In the genomic region with DNA sequence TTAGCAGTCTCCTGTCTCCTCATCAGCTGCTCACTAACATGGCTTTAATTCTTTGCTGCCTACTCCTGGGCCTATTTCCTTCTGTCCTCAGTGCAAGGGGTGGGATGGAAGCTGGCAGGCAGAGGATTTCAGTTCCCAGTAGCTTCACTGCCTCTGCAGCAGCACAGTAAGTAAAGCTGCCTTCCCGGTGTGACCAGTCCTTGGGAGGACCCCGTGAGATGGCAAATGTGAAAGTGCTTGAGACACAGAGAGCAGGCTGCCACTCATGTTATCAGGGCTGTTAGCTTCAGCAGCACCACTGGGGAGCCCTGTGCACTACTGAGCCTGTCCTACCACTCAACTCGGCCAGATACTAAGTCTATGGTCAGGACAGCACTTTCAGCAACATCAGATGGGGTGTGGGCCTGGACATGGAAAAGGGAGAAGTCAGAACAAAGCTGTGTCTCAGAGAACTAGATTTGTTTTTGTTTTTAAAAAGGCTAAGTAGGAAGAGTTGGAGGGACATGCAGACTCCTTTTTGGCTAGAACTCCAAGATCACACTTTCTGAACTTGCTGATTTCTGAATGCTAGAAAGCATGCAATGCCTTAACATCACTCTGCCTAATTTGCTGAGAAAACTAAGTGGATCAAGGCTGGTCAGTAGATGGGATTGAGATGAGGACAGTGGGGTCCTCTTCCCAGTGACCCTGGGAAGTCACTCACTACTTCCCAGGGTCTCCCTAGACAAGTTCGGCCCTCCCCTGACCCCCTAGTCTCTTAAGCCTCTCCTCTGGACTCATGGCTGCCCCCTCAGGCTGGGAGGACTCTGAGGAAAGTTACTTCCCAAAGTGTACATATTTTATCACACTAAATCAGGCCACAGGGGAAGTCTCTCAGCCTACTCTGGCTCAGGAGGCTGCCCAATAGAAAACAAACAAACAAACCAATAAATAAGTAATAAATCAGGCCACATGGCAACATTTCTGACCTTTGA, we compare ENCODE assay signal across 9 cellular contexts. TPM values are rescaled to one million over a fixed set of nuclear protein-coding genes. Genes with fewer than 3 reads are reported as not detected.
A peak's percentile ranks its signal among the peaks of the same experiment; 100 is the strongest.
DNase-seq lines count a peak whose midpoint lies in the region; ATAC-seq, FAIRE-seq and TF ChIP-seq lines count a peak whose summit lies in the region.
"Had no signal": no experiment of that assay in that cellular context is flagged by ENCODE, and none has a peak within 500 bp of the region (broad histone marks: within the 10 kb centered on the region; RNA-seq: fewer than 3 reads in every experiment).

No MANE protein-coding gene starts in this region.

- intact Hi-C loops in kidney (cut with DNase I), result no loop called here

- no peak overlapping the region for H3K56ac ChIP-seq in H9 (ENCODE audit: insufficient read length, low read depth, low read length)

- H4K20me1 ChIP-seq in H9 (ENCODE audit: control insufficient read depth, insufficient read depth, insufficient read length), result no peaks in the 10 kb centered on the region

- no peak for ATAC-seq in GM21390 (IDR thresholded peaks at IDR 0.05; ENCODE audit: unreplicated experiment)

- H3K79me1 ChIP-seq in H9 (ENCODE audit: insufficient read depth, low read depth, low read length, poor library complexity, severe bottlenecking), result no peaks in the 10 kb centered on the region

- peak overlapping the region; percentile 55 for H3K4me2 ChIP-seq in H9 (ENCODE audit: insufficient read depth, insufficient read length, low read length)

- no peak overlapping the region for H3K23ac ChIP-seq in H9 (ENCODE audit: insufficient read length, low read depth, low read length)

- H3K14ac ChIP-seq in H9 (ENCODE audit: insufficient read depth, low read length), result no peak overlapping the region

- no peak for FAIRE-seq in kidney (lab: Jason Lieb, UNC)

- peak overlapping the region; percentile 58 for H3K4me3 ChIP-seq in CD8-positive, alpha-beta memory T cell (ENCODE audit: low read length)
- peak overlapping the region; percentile 78 for H3K4me3 ChIP-seq in SJCRH30
- peak overlapping the region; percentile 77 to 90 for H3K4me3 ChIP-seq in kidney (ENCODE audit: low read length in 2 of 2)

- no peak overlapping the region for H3T11ph ChIP-seq in H9 (ENCODE audit: low read length)

- POLR2A ChIA-PET in CD8-positive, alpha-beta memory T cell (lab: Charles Lee), result interaction anchor here (0.6 to 1.8 kb wide), 2 partner anchors 30 to 51 kb away, joined by 3 to 7 read pairs; a partner anchor contains a TSS

- peaks cover 0 to 3% (median 2%) of the 10 kb centered on the region in 3 donors for H3K36me3 Mint-ChIP-seq in CD8-positive, alpha-beta memory T cell
- H3K36me3 Mint-ChIP-seq in H9 (ENCODE audit: insufficient read depth in 1 of 3, low read depth in 3 of 3), result no peaks in the 10 kb centered on the region; a peak in 2 of 7 replicates

- H2BK12ac ChIP-seq in H9 (ENCODE audit: insufficient read length, low read depth, low read length), result no peak overlapping the region

- peak overlapping the region; percentile 84 to 93 (median 87) for H3K4me3 Mint-ChIP-seq in CD8-positive, alpha-beta memory T cell
- peak overlapping the region; percentile 71 to 84 for H3K4me3 Mint-ChIP-seq in H9

- H4K5ac ChIP-seq in H9 (ENCODE audit: insufficient read length, low read depth, low read length), result no peak overlapping the region

- no peaks in the 10 kb centered on the region for H3K27me3 ChIP-seq in CD8-positive, alpha-beta memory T cell (ENCODE audit: insufficient read depth, low read length, poor library complexity, severe bottlenecking)
- H3K27me3 ChIP-seq in H9 (ENCODE audit: insufficient read depth, low read length) (no peaks in the 10 kb centered on the region; the same call in 1 of the 2 replicates), SJCRH30 (no peaks in the 10 kb centered on the region)

- H3K27me3 Mint-ChIP-seq in CD8-positive, alpha-beta memory T cell, result no peaks in the 10 kb centered on the region
- peaks cover 19% of the 10 kb centered on the region for H3K27me3 Mint-ChIP-seq in H9 (ENCODE audit: low read depth)

- H3K23me2 ChIP-seq in H9 (ENCODE audit: insufficient read length, low read depth, low read length, poor library complexity, severe bottlenecking), result peaks cover 12% of the 10 kb centered on the region

- H2AFZ ChIP-seq in H9 (ENCODE audit: low read length), result no peak overlapping the region

- no peak overlapping the region for H2BK15ac ChIP-seq in H9 (ENCODE audit: low read depth, low read length)

- no peak overlapping the region for H2AK5ac ChIP-seq in H9 (ENCODE audit: insufficient read length, low read length)

- H2BK120ac ChIP-seq in H9 (ENCODE audit: low read depth, low read length, poor library complexity, severe bottlenecking), result no peak overlapping the region

- H3K9ac ChIP-seq in H9 (ENCODE audit: extremely low read depth, insufficient read length, low read length) (peak overlapping the region; percentile 17), kidney (ENCODE audit: low read length in 2 of 2) (peak overlapping the region; percentile 83 to 88)

- no peak overlapping the region for H4K8ac ChIP-seq in H9 (replicated peaks; ENCODE audit: insufficient read length, low read depth, low read length)

- peak overlapping the region; percentile 47 to 94 (median 90) for H3K27ac Mint-ChIP-seq in CD8-positive, alpha-beta memory T cell
- H3K27ac Mint-ChIP-seq in H9, result peak overlapping the region in 2 of 3 experiments; percentile 1 to 34; a peak in 2 of 7 replicates

- peak overlapping the region; percentile 60 for H3K27ac ChIP-seq in CD8-positive, alpha-beta memory T cell (ENCODE audit: low read depth, low read length)
- no peak overlapping the region for H3K27ac ChIP-seq in H9 (ENCODE audit: insufficient read length, low read depth, low read length)
- H3K27ac ChIP-seq in SJCRH30, result 0 out of 2 replicates have a peak overlapping the region, but pooled peaks have one; percentile 1
- H3K27ac ChIP-seq in kidney (ENCODE audit: low read depth in 2 of 2, low read length in 2 of 2), result peak overlapping the region; percentile 59 to 82

- peak in 1 of 5 donors; percentile 26 for DNase-seq in CD8-positive, alpha-beta memory T cell
- peak; percentile 62 for DNase-seq in H9
- DNase-seq in SJCRH30, result peak; percentile 41 to 62
- peak; percentile 62 to 68 for DNase-seq in T47D (ENCODE audit: low read depth in 1 of 2, low spot score in 1 of 2)
- no peak for DNase-seq in kidney
- peak; percentile 52 for DNase-seq in stimulated activated CD8-positive, alpha-beta memory T cell treated with anti-CD3 and anti-CD28 coated beads, Interleukin-4, amount 100 ng/mL, for 48 hours
- no peak for DNase-seq in inferior parietal cortex (ENCODE audit: extremely low spot score)

- no peak overlapping the region for H4K91ac ChIP-seq in H9 (ENCODE audit: insufficient read length, low read depth, low read length)

- H3K9me3 ChIP-seq in CD8-positive, alpha-beta memory T cell (ENCODE audit: low read length), result no peaks in the 10 kb centered on the region
- no peaks in the 10 kb centered on the region for H3K9me3 ChIP-seq in H9 (ENCODE audit: control insufficient read depth, low read depth, low read length)
- no peaks in the 10 kb centered on the region for H3K9me3 ChIP-seq in SJCRH30 (replicated peaks)
- H3K9me3 ChIP-seq in kidney (ENCODE audit: control insufficient read depth in 1 of 2, low read length in 2 of 2), result no peaks in the 10 kb centered on the region

- no peak overlapping the region for H2BK5ac ChIP-seq in H9 (ENCODE audit: insufficient read length, low read length)

- H3K4me1 ChIP-seq in CD8-positive, alpha-beta memory T cell (ENCODE audit: insufficient read depth, low read length), result peaks cover 24% of the 10 kb centered on the region
- H3K4me1 ChIP-seq in H9 (ENCODE audit: insufficient read depth, low read length) (no peaks in the 10 kb centered on the region; the same call in 1 of the 2 replicates), SJCRH30 (peaks cover 6% of the 10 kb centered on the region; the same call in 1 of the 2 replicates), kidney (ENCODE audit: control insufficient read depth in 1 of 2, insufficient read depth in 1 of 2, low read depth in 1 of 2, low read length in 2 of 2) (peaks cover 17 to 23% of the 10 kb centered on the region in 2 donors)

- no peak overlapping the region for H3K4ac ChIP-seq in H9 (ENCODE audit: low read depth, low read length)

- no peaks in the 10 kb centered on the region for H3K79me2 ChIP-seq in H9 (ENCODE audit: insufficient read depth, low read length)

- WGBS in H9 (ENCODE audit: extremely low coverage, insufficient read length, low lambda C conversion rate), result no CpG with 5 or more reads among the region's 4 CpGs

- H3K4me1 Mint-ChIP-seq in CD8-positive, alpha-beta memory T cell, result peaks cover 21 to 28% (median 27%) of the 10 kb centered on the region in 3 donors
- H3K4me1 Mint-ChIP-seq in H9, result peaks cover 20 to 24% of the 10 kb centered on the region in 2 experiments

- TF ChIP-seq CTCF in H9 (conservative IDR thresholded peaks at IDR 0.05) (peak; percentile 54), kidney (IDR thresholded peaks at IDR 0.05; ENCODE audit: borderline replicate concordance, extremely low read depth, insufficient read depth) (no peak)

- no peaks in the 10 kb centered on the region for H3K9me3 Mint-ChIP-seq in CD8-positive, alpha-beta memory T cell
- no peaks in the 10 kb centered on the region; a peak in 1 of 5 replicates for H3K9me3 Mint-ChIP-seq in H9

- H2BK20ac ChIP-seq in H9 (ENCODE audit: low read depth, low read length, poor library complexity, severe bottlenecking), result no peak overlapping the region

- no peaks in the 10 kb centered on the region for H3K36me3 ChIP-seq in CD8-positive, alpha-beta memory T cell (ENCODE audit: insufficient read depth, low read length)
- no peaks in the 10 kb centered on the region for H3K36me3 ChIP-seq in SJCRH30
- peaks cover 0 to under 1% of the 10 kb centered on the region in 2 donors for H3K36me3 ChIP-seq in kidney (ENCODE audit: control insufficient read depth in 1 of 2, insufficient read depth in 2 of 2, low read length in 2 of 2)

- no peak overlapping the region for H3K18ac ChIP-seq in H9 (ENCODE audit: insufficient read length, low read depth, low read length)

- CTCF ChIA-PET in CD8-positive, alpha-beta memory T cell (lab: Charles Lee), result interaction anchor here (1.0 to 4.2 kb wide), 4 partner anchors 9 to 52 kb away, joined by 3 to 30 read pairs (median 6); a partner anchor contains a TSS

- in situ Hi-C loops in T47D (cut with HindIII; ENCODE audit: low pct_unique_long_range_greater_than_20kb, low sequenced_read_pairs), result no loop called here

RNA-seq across cellular contexts. Expression of a gene that starts 1.1 kb away (rescaled TPM):
- 10 to 100 TPM; 12.4 to 14.8 TPM for total RNA-seq in CD8-positive, alpha-beta memory T cell
- 3.1 TPM for polyA plus RNA-seq in CD8-positive, alpha-beta memory T cell
- total RNA-seq in H9 (2021) (12.2 TPM in 2 replicates), kidney (44.4 TPM)
- 6.3 and 6.7 TPM in 2 replicates for total RNA-seq in SJCRH30 (2014; rRNA removed; shearing (Covaris generic))
- 404 TPM for polyA plus RNA-seq in kidney (ENCODE audit: insufficient read depth, low read depth, low replicate concordance)

RNA-seq across cellular contexts. Expression of a gene that starts 29.8 kb away (rescaled TPM):
- 100 to 1,000 TPM; 122 to 127 TPM for total RNA-seq in CD8-positive, alpha-beta memory T cell
- 22.9 TPM for polyA plus RNA-seq in CD8-positive, alpha-beta memory T cell
- total RNA-seq in H9 (2021) (105 and 106 TPM in 2 replicates), kidney (61.7 TPM)
- total RNA-seq in SJCRH30 (2014; rRNA removed; shearing (Covaris generic)), result 89.4 and 89.5 TPM in 2 replicates
- polyA plus RNA-seq in kidney (ENCODE audit: insufficient read depth, low read depth, low replicate concordance), result 37.0 TPM

RNA-seq across cellular contexts. Expression of a gene that starts 41.6 kb away (rescaled TPM):
- total RNA-seq in CD8-positive, alpha-beta memory T cell, result not detected
- polyA plus RNA-seq in CD8-positive, alpha-beta memory T cell, result not detected
- 0.46 and 0.57 TPM in 2 replicates for total RNA-seq in H9 (2021)
- total RNA-seq in SJCRH30 (2014; rRNA removed; shearing (Covaris generic)), result not detected in 2 replicates
- 0.22 TPM for total RNA-seq in kidney
- polyA plus RNA-seq in kidney (ENCODE audit: insufficient read depth, low read depth, low replicate concordance), result 0.43 TPM
- total RNA-seq: subcutaneous adipose tissue had no signal

RNA-seq across cellular contexts. Expression of a gene that starts 51.6 kb away (rescaled TPM):
- 10 to 100 TPM; 45.7 to 46.8 TPM for total RNA-seq in CD8-positive, alpha-beta memory T cell
- 66.4 TPM for polyA plus RNA-seq in CD8-positive, alpha-beta memory T cell
- total RNA-seq in H9 (2021) (27.9 and 29.6 TPM in 2 replicates), kidney (38.9 TPM)
- 14.8 and 17.3 TPM in 2 replicates for total RNA-seq in SJCRH30 (2014; rRNA removed; shearing (Covaris generic))
- 39.9 TPM for polyA plus RNA-seq in kidney (ENCODE audit: insufficient read depth, low read depth, low replicate concordance)

RNA-seq across cellular contexts. Expression of a gene that starts 54.1 kb away (rescaled TPM):
- 10 to 100 TPM; 23.6 to 24.8 TPM for total RNA-seq in CD8-positive, alpha-beta memory T cell
- polyA plus RNA-seq in CD8-positive, alpha-beta memory T cell, result 0.43 TPM
- total RNA-seq in H9 (2021), result 15.1 and 16.5 TPM in 2 replicates
- total RNA-seq in SJCRH30 (2014; rRNA removed; shearing (Covaris generic)), result 18.4 and 20.8 TPM in 2 replicates
- 1.0 TPM for total RNA-seq in kidney
- polyA plus RNA-seq in kidney (ENCODE audit: insufficient read depth, low read depth, low replicate concordance), result not detected

Comparison
In these comparisons a context has a peak if more than half of its experiments do, and no peak if none do; other contexts are left out.
1. DNase-seq: peak in H9 (single experiment), SJCRH30 (2 of 2), T47D (2 of 2) and stimulated activated CD8-positive, alpha-beta memory T cell treated with anti-CD3 and anti-CD28 coated beads, Interleukin-4, amount 100 ng/mL, for 48 hours (single experiment); none in kidney (single experiment) and inferior parietal cortex (single experiment).
2. Peak in every context shown above with its lines, with median percentiles within 50 percentile points of each other: H3K4me3 ChIP-seq.